Comparison of ENCODE assay signal across 12 cellular contexts in the genomic region with DNA sequence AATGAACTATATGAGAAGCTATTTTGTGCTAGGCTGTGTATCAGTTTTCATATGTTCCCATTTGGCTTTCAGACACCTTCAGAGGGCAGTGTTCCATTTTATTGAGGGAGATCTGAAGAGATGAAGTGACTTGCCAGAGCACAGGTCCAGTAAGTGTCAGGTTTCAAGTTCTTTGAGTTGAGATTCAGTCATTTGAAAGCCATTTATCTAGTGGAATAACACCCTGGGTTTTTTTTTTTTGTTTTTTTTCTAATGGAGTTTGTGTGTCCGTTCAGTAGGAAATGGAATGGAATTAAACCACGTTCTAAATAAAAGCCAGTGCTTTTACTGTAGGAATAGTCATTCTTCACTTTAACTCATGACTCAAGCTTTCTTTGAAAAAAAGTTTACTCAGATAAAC.
DNase-seq lines count a peak whose midpoint lies in the region; ATAC-seq, FAIRE-seq and TF ChIP-seq lines count a peak whose summit lies in the region.
"Had no signal": no experiment of that assay in that cellular context is flagged by ENCODE, and none has a peak within 500 bp of the region (broad histone marks: within the 10 kb centered on the region; RNA-seq: fewer than 3 reads in every experiment).

No MANE protein-coding gene starts in this region.

- no peaks in the 10 kb centered on the region for H3K27me3 ChIP-seq in H9 (ENCODE audit: insufficient read depth, low read length)
- H3K27me3 ChIP-seq in prostate gland (replicated peaks; ENCODE audit: insufficient read depth): no peaks in the 10 kb centered on the region
- H3K27me3 ChIP-seq in body of pancreas: no peaks in the 10 kb centered on the region

- H3K4me3 ChIP-seq in prostate gland (no peak overlapping the region), body of pancreas (no peak overlapping the region)

- H3K23me2 ChIP-seq in H9 (ENCODE audit: insufficient read length, low read depth, low read length, poor library complexity, severe bottlenecking): no peaks in the 10 kb centered on the region

- H3K36me3 ChIP-seq in prostate gland: no peaks in the 10 kb centered on the region
- H3K36me3 ChIP-seq in body of pancreas (replicated peaks in 1 of 2; ENCODE audit: insufficient read depth in 1 of 2, low read depth in 2 of 2): no peaks in the 10 kb centered on the region
- H3K36me3 ChIP-seq: WERI-Rb-1 had no signal

- no peak overlapping the region for H3K9ac ChIP-seq in H9 (ENCODE audit: extremely low read depth, insufficient read length, low read length)

- H2BK12ac ChIP-seq in H9 (ENCODE audit: insufficient read length, low read depth, low read length): no peak overlapping the region

- peaks cover 2 to 10% of the 10 kb centered on the region in 2 experiments; a peak in 3 of 4 replicates for H3K4me1 Mint-ChIP-seq in H9

- intact Hi-C loops in prostate gland (cut with DNase I): no loop called here
- intact Hi-C loops in body of pancreas (cut with DNase I): no loop called here

- no peak overlapping the region for H3K4ac ChIP-seq in H9 (ENCODE audit: low read depth, low read length)

- WGBS in H9 (ENCODE audit: extremely low coverage, insufficient read length, low lambda C conversion rate): no CpG with 5 or more reads among the region's 2 CpGs
- WGBS in prostate gland: 8% methylated on average over 2 of the region's 2 CpGs
- WGBS in body of pancreas, 2 donors: 46 to 47% methylated on average over 2 of the region's 2 CpGs

- no peak for ATAC-seq in body of pancreas

- no peak overlapping the region for H2BK15ac ChIP-seq in H9 (ENCODE audit: low read depth, low read length)

- no peak overlapping the region for H3T11ph ChIP-seq in H9 (ENCODE audit: low read length)

- no peak overlapping the region for H2BK120ac ChIP-seq in H9 (ENCODE audit: low read depth, low read length, poor library complexity, severe bottlenecking)

- DNase-seq in H9 (no peak), NCI-H345 treated with DMSO at 0.1 percent for 48 hours (lab: John Stamatoyannopoulos, UW; ENCODE audit: unreplicated experiment) (peak; percentile 19), dermis blood vessel endothelial cell (peak; percentile 13), prostate gland (ENCODE audit: low spot score) (peak; percentile 19), urothelium cell line (ENCODE audit: low spot score) (no peak), body of pancreas (no peak), frontal cortex (ENCODE audit: low spot score in 2 of 2) (no peak), mucosa of gallbladder (ENCODE audit: low spot score) (no peak)
- DNase-seq: kidney glomerular epithelial cell, WERI-Rb-1 had no signal

- H3K79me2 ChIP-seq in H9 (ENCODE audit: insufficient read depth, low read length): no peaks in the 10 kb centered on the region

- H4K8ac ChIP-seq in H9 (replicated peaks; ENCODE audit: insufficient read length, low read depth, low read length): no peak overlapping the region

- H3K14ac ChIP-seq in H9 (ENCODE audit: insufficient read depth, low read length): no peak overlapping the region

- no peak overlapping the region for H2AFZ ChIP-seq in H9 (ENCODE audit: low read length)

- TF ChIP-seq CTCF in H9 (conservative IDR thresholded peaks at IDR 0.05): 0 out of 3 replicates have a peak, but pooled peaks have one; percentile 17
- peak in 2 of 4 experiments; percentile 19 to 23 for TF ChIP-seq CTCF in prostate gland (IDR thresholded peaks at IDR 0.05)
- TF ChIP-seq CTCF in body of pancreas (IDR thresholded peaks at IDR 0.05): peak in 3 of 7 experiments; percentile 3 to 8 (median 6)

- no peak overlapping the region for H2AK5ac ChIP-seq in H9 (ENCODE audit: insufficient read length, low read length)

- no peak overlapping the region for H3K56ac ChIP-seq in H9 (ENCODE audit: insufficient read length, low read depth, low read length)

- no peaks in the 10 kb centered on the region for H4K20me1 ChIP-seq in H9 (ENCODE audit: control insufficient read depth, insufficient read depth, insufficient read length)

- no peak overlapping the region for H3K4me3 Mint-ChIP-seq in H9

- H3K9me3 ChIP-seq in H9 (ENCODE audit: control insufficient read depth, low read depth, low read length) (no peaks in the 10 kb centered on the region), prostate gland (no peaks in the 10 kb centered on the region), body of pancreas (no peaks in the 10 kb centered on the region)

- no peak overlapping the region for H3K23ac ChIP-seq in H9 (ENCODE audit: insufficient read length, low read depth, low read length)

- H3K9me3 Mint-ChIP-seq in H9: no peaks in the 10 kb centered on the region; a peak in 1 of 5 replicates

- H2BK20ac ChIP-seq in H9 (ENCODE audit: low read depth, low read length, poor library complexity, severe bottlenecking): no peak overlapping the region

- H3K79me1 ChIP-seq in H9 (ENCODE audit: insufficient read depth, low read depth, low read length, poor library complexity, severe bottlenecking): no peaks in the 10 kb centered on the region

- no peaks in the 10 kb centered on the region for H3K4me1 ChIP-seq in H9 (ENCODE audit: insufficient read depth, low read length)
- no peaks in the 10 kb centered on the region for H3K4me1 ChIP-seq in prostate gland (replicated peaks)
- H3K4me1 ChIP-seq in body of pancreas: peaks cover 18% of the 10 kb centered on the region

- TF ChIP-seq POLR2A in prostate gland (IDR thresholded peaks at IDR 0.05): no peak
- TF ChIP-seq POLR2A in body of pancreas (IDR thresholded peaks at IDR 0.05): no peak

- H3K27ac ChIP-seq in H9 (ENCODE audit: insufficient read length, low read depth, low read length): no peak overlapping the region
- no peak overlapping the region for H3K27ac ChIP-seq in prostate gland
- H3K27ac ChIP-seq in body of pancreas: no peak overlapping the region
- H3K27ac ChIP-seq: WERI-Rb-1 had no signal

- H4K91ac ChIP-seq in H9 (ENCODE audit: insufficient read length, low read depth, low read length): no peak overlapping the region

- H2BK5ac ChIP-seq in H9 (ENCODE audit: insufficient read length, low read length): no peak overlapping the region

- no peak overlapping the region for H3K4me2 ChIP-seq in H9 (ENCODE audit: insufficient read depth, insufficient read length, low read length)

- no peaks in the 10 kb centered on the region for H3K36me3 Mint-ChIP-seq in H9 (ENCODE audit: insufficient read depth in 1 of 3, low read depth in 3 of 3)

- no peak overlapping the region for H3K27ac Mint-ChIP-seq in H9

- no peak overlapping the region for H4K5ac ChIP-seq in H9 (ENCODE audit: insufficient read length, low read depth, low read length)

- no peak overlapping the region for H3K18ac ChIP-seq in H9 (ENCODE audit: insufficient read length, low read depth, low read length)

- FAIRE-seq in urothelium cell line (lab: Jason Lieb, UNC): no peak
- no peak for FAIRE-seq in frontal cortex (lab: Jason Lieb, UNC)
- FAIRE-seq: endometrium, G401.6 had no signal

- H3K27me3 Mint-ChIP-seq in H9 (ENCODE audit: low read depth): peaks cover 2% of the 10 kb centered on the region; the same call in 1 of the 2 replicates

Comparison
In these comparisons a context has a peak if more than half of its experiments do, and no peak if none do; other contexts are left out.
1. DNase-seq: peak in NCI-H345 treated with DMSO at 0.1 percent for 48 hours (single experiment), dermis blood vessel endothelial cell (single experiment) and prostate gland (single experiment); none in H9 (single experiment), urothelium cell line (single experiment), body of pancreas (0 of 4), frontal cortex (0 of 2) and mucosa of gallbladder (single experiment).